In genomic region chr17:82023447-82024241, GRCh38 we compare ENCODE assay signal across 1 cellular context.
TF ChIP-seq lines count a peak whose summit lies in the region.

No MANE protein-coding gene starts in this region.

TF ChIP-seq in K562, 482 proteins besides CTCF, POLR2A, EP300 and RAD21 (continues in another document):
- no peak for TF ChIP-seq NBN (IDR thresholded peaks at IDR 0.05; ENCODE audit: low read depth)
- TF ChIP-seq HOXB6 (CRISPR knock-in tag; IDR thresholded peaks at IDR 0.05; ENCODE audit: borderline replicate concordance), result no peak
- TF ChIP-seq SAP30 (IDR thresholded peaks at IDR 0.05; ENCODE audit: borderline replicate concordance, insufficient read depth, low read depth, low read length, poor library complexity, severe bottlenecking), result peak; percentile 89
- TF ChIP-seq, protein P1, sequence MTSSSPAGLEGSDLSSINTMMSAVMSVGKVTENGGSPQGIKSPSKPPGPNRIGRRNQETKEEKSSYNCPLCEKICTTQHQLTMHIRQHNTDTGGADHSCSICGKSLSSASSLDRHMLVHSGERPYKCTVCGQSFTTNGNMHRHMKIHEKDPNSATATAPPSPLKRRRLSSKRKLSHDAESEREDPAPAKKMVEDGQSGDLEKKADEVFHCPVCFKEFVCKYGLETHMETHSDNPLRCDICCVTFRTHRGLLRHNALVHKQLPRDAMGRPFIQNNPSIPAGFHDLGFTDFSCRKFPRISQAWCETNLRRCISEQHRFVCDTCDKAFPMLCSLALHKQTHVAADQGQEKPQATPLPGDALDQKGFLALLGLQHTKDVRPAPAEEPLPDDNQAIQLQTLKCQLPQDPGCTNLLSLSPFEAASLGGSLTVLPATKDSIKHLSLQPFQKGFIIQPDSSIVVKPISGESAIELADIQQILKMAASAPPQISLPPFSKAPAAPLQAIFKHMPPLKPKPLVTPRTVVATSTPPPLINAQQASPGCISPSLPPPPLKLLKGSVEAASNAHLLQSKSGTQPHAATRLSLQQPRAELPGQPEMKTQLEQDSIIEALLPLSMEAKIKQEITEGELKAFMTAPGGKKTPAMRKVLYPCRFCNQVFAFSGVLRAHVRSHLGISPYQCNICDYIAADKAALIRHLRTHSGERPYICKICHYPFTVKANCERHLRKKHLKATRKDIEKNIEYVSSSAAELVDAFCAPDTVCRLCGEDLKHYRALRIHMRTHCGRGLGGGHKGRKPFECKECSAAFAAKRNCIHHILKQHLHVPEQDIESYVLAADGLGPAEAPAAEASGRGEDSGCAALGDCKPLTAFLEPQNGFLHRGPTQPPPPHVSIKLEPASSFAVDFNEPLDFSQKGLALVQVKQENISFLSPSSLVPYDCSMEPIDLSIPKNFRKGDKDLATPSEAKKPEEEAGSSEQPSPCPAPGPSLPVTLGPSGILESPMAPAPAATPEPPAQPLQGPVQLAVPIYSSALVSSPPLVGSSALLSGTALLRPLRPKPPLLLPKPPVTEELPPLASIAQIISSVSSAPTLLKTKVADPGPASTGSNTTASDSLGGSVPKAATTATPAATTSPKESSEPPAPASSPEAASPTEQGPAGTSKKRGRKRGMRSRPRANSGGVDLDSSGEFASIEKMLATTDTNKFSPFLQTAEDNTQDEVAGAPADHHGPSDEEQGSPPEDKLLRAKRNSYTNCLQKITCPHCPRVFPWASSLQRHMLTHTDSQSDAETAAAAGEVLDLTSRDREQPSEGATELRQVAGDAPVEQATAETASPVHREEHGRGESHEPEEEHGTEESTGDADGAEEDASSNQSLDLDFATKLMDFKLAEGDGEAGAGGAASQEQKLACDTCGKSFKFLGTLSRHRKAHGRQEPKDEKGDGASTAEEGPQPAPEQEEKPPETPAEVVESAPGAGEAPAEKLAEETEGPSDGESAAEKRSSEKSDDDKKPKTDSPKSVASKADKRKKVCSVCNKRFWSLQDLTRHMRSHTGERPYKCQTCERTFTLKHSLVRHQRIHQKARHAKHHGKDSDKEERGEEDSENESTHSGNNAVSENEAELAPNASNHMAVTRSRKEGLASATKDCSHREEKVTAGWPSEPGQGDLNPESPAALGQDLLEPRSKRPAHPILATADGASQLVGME (CRISPR knock-in tag; IDR thresholded peaks at IDR 0.05), result no peak
- TF ChIP-seq, protein P2, sequence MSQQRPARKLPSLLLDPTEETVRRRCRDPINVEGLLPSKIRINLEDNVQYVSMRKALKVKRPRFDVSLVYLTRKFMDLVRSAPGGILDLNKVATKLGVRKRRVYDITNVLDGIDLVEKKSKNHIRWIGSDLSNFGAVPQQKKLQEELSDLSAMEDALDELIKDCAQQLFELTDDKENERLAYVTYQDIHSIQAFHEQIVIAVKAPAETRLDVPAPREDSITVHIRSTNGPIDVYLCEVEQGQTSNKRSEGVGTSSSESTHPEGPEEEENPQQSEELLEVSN (IDR thresholded peaks at IDR 0.05; ENCODE audit: borderline replicate concordance in 1 of 2, extremely low read depth in 1 of 2, insufficient read depth in 1 of 2, insufficient read length in 1 of 2, low read depth in 1 of 2, low read length in 1 of 2, poor library complexity in 1 of 2, severe bottlenecking in 1 of 2), result peak in 1 of 2 experiments; percentile 27
- no peak for TF ChIP-seq ZNF584 (CRISPR knock-in tag; IDR thresholded peaks at IDR 0.05; ENCODE audit: low read depth)
- 0 out of 2 replicates have a peak, but pooled peaks have one; percentile 40 for TF ChIP-seq LCOR (CRISPR knock-in tag; IDR thresholded peaks at IDR 0.05)
- no peak for TF ChIP-seq ID3 (CRISPR knock-in tag; IDR thresholded peaks at IDR 0.05)
- no peak for TF ChIP-seq ID3 (tag; IDR thresholded peaks at IDR 0.05)
- TF ChIP-seq MYC (IDR thresholded peaks at IDR 0.05; ENCODE audit: low read depth, low read length), result no peak
- TF ChIP-seq MYC (CRISPR knock-in tag; IDR thresholded peaks at IDR 0.05; ENCODE audit: borderline replicate concordance, low read depth), result no peak
- no peak for TF ChIP-seq ZNF316 (IDR thresholded peaks at IDR 0.05)
- TF ChIP-seq, protein P3, sequence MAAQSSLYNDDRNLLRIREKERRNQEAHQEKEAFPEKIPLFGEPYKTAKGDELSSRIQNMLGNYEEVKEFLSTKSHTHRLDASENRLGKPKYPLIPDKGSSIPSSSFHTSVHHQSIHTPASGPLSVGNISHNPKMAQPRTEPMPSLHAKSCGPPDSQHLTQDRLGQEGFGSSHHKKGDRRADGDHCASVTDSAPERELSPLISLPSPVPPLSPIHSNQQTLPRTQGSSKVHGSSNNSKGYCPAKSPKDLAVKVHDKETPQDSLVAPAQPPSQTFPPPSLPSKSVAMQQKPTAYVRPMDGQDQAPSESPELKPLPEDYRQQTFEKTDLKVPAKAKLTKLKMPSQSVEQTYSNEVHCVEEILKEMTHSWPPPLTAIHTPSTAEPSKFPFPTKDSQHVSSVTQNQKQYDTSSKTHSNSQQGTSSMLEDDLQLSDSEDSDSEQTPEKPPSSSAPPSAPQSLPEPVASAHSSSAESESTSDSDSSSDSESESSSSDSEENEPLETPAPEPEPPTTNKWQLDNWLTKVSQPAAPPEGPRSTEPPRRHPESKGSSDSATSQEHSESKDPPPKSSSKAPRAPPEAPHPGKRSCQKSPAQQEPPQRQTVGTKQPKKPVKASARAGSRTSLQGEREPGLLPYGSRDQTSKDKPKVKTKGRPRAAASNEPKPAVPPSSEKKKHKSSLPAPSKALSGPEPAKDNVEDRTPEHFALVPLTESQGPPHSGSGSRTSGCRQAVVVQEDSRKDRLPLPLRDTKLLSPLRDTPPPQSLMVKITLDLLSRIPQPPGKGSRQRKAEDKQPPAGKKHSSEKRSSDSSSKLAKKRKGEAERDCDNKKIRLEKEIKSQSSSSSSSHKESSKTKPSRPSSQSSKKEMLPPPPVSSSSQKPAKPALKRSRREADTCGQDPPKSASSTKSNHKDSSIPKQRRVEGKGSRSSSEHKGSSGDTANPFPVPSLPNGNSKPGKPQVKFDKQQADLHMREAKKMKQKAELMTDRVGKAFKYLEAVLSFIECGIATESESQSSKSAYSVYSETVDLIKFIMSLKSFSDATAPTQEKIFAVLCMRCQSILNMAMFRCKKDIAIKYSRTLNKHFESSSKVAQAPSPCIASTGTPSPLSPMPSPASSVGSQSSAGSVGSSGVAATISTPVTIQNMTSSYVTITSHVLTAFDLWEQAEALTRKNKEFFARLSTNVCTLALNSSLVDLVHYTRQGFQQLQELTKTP (IDR thresholded peaks at IDR 0.05; ENCODE audit: low read depth in 1 of 2, partially characterized antibody in 2 of 2), result no peak
- TF ChIP-seq ESRRA (IDR thresholded peaks at IDR 0.05; ENCODE audit: borderline replicate concordance, low read depth), result no peak
- TF ChIP-seq ZNF518B (CRISPR knock-in tag; IDR thresholded peaks at IDR 0.05), result no peak
- no peak for TF ChIP-seq ZNF12 (CRISPR knock-in tag; IDR thresholded peaks at IDR 0.05)
- TF ChIP-seq ZSCAN32 (CRISPR knock-in tag; IDR thresholded peaks at IDR 0.05), result no peak
- no peak for TF ChIP-seq ZNF146 (CRISPR knock-in tag; IDR thresholded peaks at IDR 0.05; ENCODE audit: unreplicated experiment)
- TF ChIP-seq, protein P4, sequence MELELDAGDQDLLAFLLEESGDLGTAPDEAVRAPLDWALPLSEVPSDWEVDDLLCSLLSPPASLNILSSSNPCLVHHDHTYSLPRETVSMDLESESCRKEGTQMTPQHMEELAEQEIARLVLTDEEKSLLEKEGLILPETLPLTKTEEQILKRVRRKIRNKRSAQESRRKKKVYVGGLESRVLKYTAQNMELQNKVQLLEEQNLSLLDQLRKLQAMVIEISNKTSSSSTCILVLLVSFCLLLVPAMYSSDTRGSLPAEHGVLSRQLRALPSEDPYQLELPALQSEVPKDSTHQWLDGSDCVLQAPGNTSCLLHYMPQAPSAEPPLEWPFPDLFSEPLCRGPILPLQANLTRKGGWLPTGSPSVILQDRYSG (tag; conservative IDR thresholded peaks at IDR 0.05; ENCODE audit: low read depth), result no peak
- TF ChIP-seq HEY1 (CRISPR knock-in tag; IDR thresholded peaks at IDR 0.05; ENCODE audit: borderline replicate concordance), result no peak
- no peak for TF ChIP-seq THAP12 (CRISPR knock-in tag; IDR thresholded peaks at IDR 0.05)
- TF ChIP-seq, protein P5, sequence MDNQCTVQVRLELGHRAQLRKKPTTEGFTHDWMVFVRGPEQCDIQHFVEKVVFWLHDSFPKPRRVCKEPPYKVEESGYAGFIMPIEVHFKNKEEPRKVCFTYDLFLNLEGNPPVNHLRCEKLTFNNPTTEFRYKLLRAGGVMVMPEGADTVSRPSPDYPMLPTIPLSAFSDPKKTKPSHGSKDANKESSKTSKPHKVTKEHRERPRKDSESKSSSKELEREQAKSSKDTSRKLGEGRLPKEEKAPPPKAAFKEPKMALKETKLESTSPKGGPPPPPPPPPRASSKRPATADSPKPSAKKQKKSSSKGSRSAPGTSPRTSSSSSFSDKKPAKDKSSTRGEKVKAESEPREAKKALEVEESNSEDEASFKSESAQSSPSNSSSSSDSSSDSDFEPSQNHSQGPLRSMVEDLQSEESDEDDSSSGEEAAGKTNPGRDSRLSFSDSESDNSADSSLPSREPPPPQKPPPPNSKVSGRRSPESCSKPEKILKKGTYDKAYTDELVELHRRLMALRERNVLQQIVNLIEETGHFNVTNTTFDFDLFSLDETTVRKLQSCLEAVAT (IDR thresholded peaks at IDR 0.05), result no peak
- TF ChIP-seq HMGXB4 (CRISPR knock-in tag; IDR thresholded peaks at IDR 0.05), result no peak
- TF ChIP-seq, protein P6, sequence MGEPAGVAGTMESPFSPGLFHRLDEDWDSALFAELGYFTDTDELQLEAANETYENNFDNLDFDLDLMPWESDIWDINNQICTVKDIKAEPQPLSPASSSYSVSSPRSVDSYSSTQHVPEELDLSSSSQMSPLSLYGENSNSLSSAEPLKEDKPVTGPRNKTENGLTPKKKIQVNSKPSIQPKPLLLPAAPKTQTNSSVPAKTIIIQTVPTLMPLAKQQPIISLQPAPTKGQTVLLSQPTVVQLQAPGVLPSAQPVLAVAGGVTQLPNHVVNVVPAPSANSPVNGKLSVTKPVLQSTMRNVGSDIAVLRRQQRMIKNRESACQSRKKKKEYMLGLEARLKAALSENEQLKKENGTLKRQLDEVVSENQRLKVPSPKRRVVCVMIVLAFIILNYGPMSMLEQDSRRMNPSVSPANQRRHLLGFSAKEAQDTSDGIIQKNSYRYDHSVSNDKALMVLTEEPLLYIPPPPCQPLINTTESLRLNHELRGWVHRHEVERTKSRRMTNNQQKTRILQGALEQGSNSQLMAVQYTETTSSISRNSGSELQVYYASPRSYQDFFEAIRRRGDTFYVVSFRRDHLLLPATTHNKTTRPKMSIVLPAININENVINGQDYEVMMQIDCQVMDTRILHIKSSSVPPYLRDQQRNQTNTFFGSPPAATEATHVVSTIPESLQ (CRISPR knock-in tag; IDR thresholded peaks at IDR 0.05), result no peak
- no peak for TF ChIP-seq ZKSCAN8 (CRISPR knock-in tag; IDR thresholded peaks at IDR 0.05)
- TF ChIP-seq HNRNPLL (IDR thresholded peaks at IDR 0.05; ENCODE audit: low read depth, low read length, poor library complexity, severe bottlenecking), result no peak
- 0 out of 2 replicates have a peak, but pooled peaks have one; percentile 64 for TF ChIP-seq ELF2 (CRISPR knock-in tag; IDR thresholded peaks at IDR 0.05)
- no peak; the same call in 1 of the 2 replicates for TF ChIP-seq SIN3B (IDR thresholded peaks at IDR 0.05; ENCODE audit: low read depth)
- no peak for TF ChIP-seq HDAC6 (IDR thresholded peaks at IDR 0.05; ENCODE audit: low read depth, low read length)
- no peak for TF ChIP-seq PHTF2 (CRISPR knock-in tag; IDR thresholded peaks at IDR 0.05)
